In genomic region chr9:81860581-81860980, GRCh38 we compare ENCODE assay signal across 9 cellular contexts.
"Had no signal": no experiment of that assay in that cellular context is flagged by ENCODE, and none has a peak within 500 bp of the region (broad histone marks: within the 10 kb centered on the region; RNA-seq: fewer than 3 reads in every experiment).

No MANE protein-coding gene starts in this region.

- DNase-seq: GM23248, GOT3, H7 had no signal

- H3K4me1 ChIP-seq: HAP-1 had no signal

- H3K9me3 Mint-ChIP-seq: IgD-negative memory B cell had no signal

- H3K4me3 ChIP-seq: GM23248, HAP-1, K562 had no signal

- ATAC-seq: HCT116, HepG2, K562 had no signal

- H3K4me1 Mint-ChIP-seq: IgD-negative memory B cell had no signal

- H3K27ac ChIP-seq: GM23248, HL-60 had no signal

- H3K36me3 Mint-ChIP-seq: IgD-negative memory B cell had no signal

- H3K27ac Mint-ChIP-seq: IgD-negative memory B cell had no signal

- H3K4me3 Mint-ChIP-seq: IgD-negative memory B cell had no signal

- H3K9me3 ChIP-seq: HAP-1 had no signal

- H3K36me3 ChIP-seq: HAP-1 had no signal
